ENCODE assay signal across 8 cellular contexts in genomic region chr1:151024540-151025146, GRCh38. TPM values are rescaled to one million over a fixed set of nuclear protein-coding genes. Genes with fewer than 3 reads are reported as not detected.
DNase-seq lines count a peak whose midpoint lies in the region; ATAC-seq and TF ChIP-seq lines count a peak whose summit lies in the region.

No MANE protein-coding gene starts in this region.

- H3K9ac ChIP-seq in OCI-LY1 (ENCODE audit: low read length): no peak overlapping the region

- DNase-seq in COLO668 (lab: John Stamatoyannopoulos, UW; ENCODE audit: unreplicated experiment) (peak; percentile 70), HL-60 (ENCODE audit: low read depth in 1 of 2, low spot score in 1 of 2) (peak in 1 of 2 experiments; percentile 86), activated T-cell treated with anti-CD3 and anti-CD28 coated beads for 4 hours (peak; percentile 84), esophagus squamous epithelium (lab: John Stamatoyannopoulos, UW) (no peak)
- peak; percentile 77 to 94 (median 88) for DNase-seq in naive thymus-derived CD8-positive, alpha-beta T cell

- no peaks in the 10 kb centered on the region for H3K27me3 Mint-ChIP-seq in naive thymus-derived CD8-positive, alpha-beta T cell
- H3K27me3 Mint-ChIP-seq in stimulated activated memory B cell treated with anti-CD40 and anti-IgM and Interleukin-4, amounts not matched to agents 10 μg/mL and 1 μg/mL and 100 μg/mL, for 72 hours: no peaks in the 10 kb centered on the region

- H3K4me1 ChIP-seq in OCI-LY1 (ENCODE audit: insufficient read depth, low read length, severe bottlenecking) (peaks cover 5% of the 10 kb centered on the region), esophagus squamous epithelium (peaks cover 0 to 8% (median 3%) of the 10 kb centered on the region in 3 donors)

- intact Hi-C loops in esophagus squamous epithelium (cut with DNase I): loop anchor here (10.0 kb wide), 1 partner anchor 110 kb away; no protein-coding TSS in a partner anchor

- peak overlapping the region; percentile 11 to 88 (median 71) for H3K27ac Mint-ChIP-seq in naive thymus-derived CD8-positive, alpha-beta T cell
- H3K27ac Mint-ChIP-seq in stimulated activated memory B cell treated with anti-CD40 and anti-IgM and Interleukin-4, amounts not matched to agents 10 μg/mL and 1 μg/mL and 100 μg/mL, for 72 hours: no peak overlapping the region

- no peaks in the 10 kb centered on the region for H3K9me3 Mint-ChIP-seq in naive thymus-derived CD8-positive, alpha-beta T cell
- H3K9me3 Mint-ChIP-seq in stimulated activated memory B cell treated with anti-CD40 and anti-IgM and Interleukin-4, amounts not matched to agents 10 μg/mL and 1 μg/mL and 100 μg/mL, for 72 hours: no peaks in the 10 kb centered on the region

- TF ChIP-seq CTCF in HL-60 (IDR thresholded peaks at IDR 0.05; ENCODE audit: insufficient read depth, low read length) (peak; percentile 92), OCI-LY1 (IDR thresholded peaks at IDR 0.05; ENCODE audit: low read length) (peak; percentile 91), esophagus squamous epithelium (IDR thresholded peaks at IDR 0.05) (peak; percentile 69 to 85 (median 76))

- TF ChIP-seq POLR2A in esophagus squamous epithelium (IDR thresholded peaks at IDR 0.05): no peak

- H4K20me1 ChIP-seq in OCI-LY1 (ENCODE audit: insufficient read depth, low read length): no peaks in the 10 kb centered on the region

- no peaks in the 10 kb centered on the region for H3K9me3 ChIP-seq in OCI-LY1 (ENCODE audit: low read length)
- H3K9me3 ChIP-seq in esophagus squamous epithelium: no peaks in the 10 kb centered on the region

- H3K27ac ChIP-seq in HL-60 (replicated peaks): no peak overlapping the region
- H3K27ac ChIP-seq in OCI-LY1 (ENCODE audit: low read depth, low read length, poor library complexity, severe bottlenecking): no peak overlapping the region
- peak overlapping the region in 1 of 4 donors; percentile 30 for H3K27ac ChIP-seq in esophagus squamous epithelium

- H3K36me3 ChIP-seq in OCI-LY1 (ENCODE audit: insufficient read depth, low read length) (peaks cover 22% of the 10 kb centered on the region; the same call in 1 of the 2 replicates), esophagus squamous epithelium (peaks cover 0 to 90% (median 10%) of the 10 kb centered on the region in 3 donors)

- WGBS in esophagus squamous epithelium, 2 donors: 24 to 29% methylated on average over 2 to 4 of the region's 6 CpGs

- no peak overlapping the region for H2AFZ ChIP-seq in OCI-LY1 (ENCODE audit: low read length)

- POLR2A ChIA-PET in naive thymus-derived CD8-positive, alpha-beta T cell (lab: Charles Lee): interaction anchor here (0.5 to 3.6 kb wide), 19 partner anchors 12 to 794 kb away, joined by 3 to 56 read pairs (median 4); partner anchors contain the start of genes C1orf56, CDC42SE1, GABPB2 and MINDY1

- H3K27me3 ChIP-seq in HL-60 (ENCODE audit: insufficient read depth, poor library complexity, severe bottlenecking) (no peaks in the 10 kb centered on the region), OCI-LY1 (ENCODE audit: insufficient read depth, low read length) (no peaks in the 10 kb centered on the region), esophagus squamous epithelium (no peaks in the 10 kb centered on the region)

- H3K9me2 ChIP-seq in OCI-LY1 (ENCODE audit: low read depth, low read length): no peaks in the 10 kb centered on the region

- no peaks in the 10 kb centered on the region for H3F3A ChIP-seq in OCI-LY1 (ENCODE audit: insufficient read depth, low read length)

- no peaks in the 10 kb centered on the region for H3K79me2 ChIP-seq in OCI-LY1 (ENCODE audit: insufficient read depth, low read length)

- peak overlapping the region in 9 of 10 donors; percentile 23 to 79 (median 56) for H3K4me3 Mint-ChIP-seq in naive thymus-derived CD8-positive, alpha-beta T cell
- no peak overlapping the region for H3K4me3 Mint-ChIP-seq in stimulated activated memory B cell treated with anti-CD40 and anti-IgM and Interleukin-4, amounts not matched to agents 10 μg/mL and 1 μg/mL and 100 μg/mL, for 72 hours

- H3K4me1 Mint-ChIP-seq in naive thymus-derived CD8-positive, alpha-beta T cell: peaks cover 4 to 8% (median 7%) of the 10 kb centered on the region in 4 donors
- peaks cover 6% of the 10 kb centered on the region for H3K4me1 Mint-ChIP-seq in stimulated activated memory B cell treated with anti-CD40 and anti-IgM and Interleukin-4, amounts not matched to agents 10 μg/mL and 1 μg/mL and 100 μg/mL, for 72 hours

- peaks cover 4 to 79% (median 12%) of the 10 kb centered on the region in 3 donors for H3K36me3 Mint-ChIP-seq in naive thymus-derived CD8-positive, alpha-beta T cell
- peaks cover 32% of the 10 kb centered on the region for H3K36me3 Mint-ChIP-seq in stimulated activated memory B cell treated with anti-CD40 and anti-IgM and Interleukin-4, amounts not matched to agents 10 μg/mL and 1 μg/mL and 100 μg/mL, for 72 hours

- ATAC-seq in naive thymus-derived CD8-positive, alpha-beta T cell: peak; percentile 100
- ATAC-seq in stimulated activated memory B cell treated with anti-CD40 and anti-IgM and Interleukin-4, amounts not matched to agents 10 μg/mL and 1 μg/mL and 100 μg/mL, for 72 hours: peak; percentile 83
- ATAC-seq in HG02870 (IDR thresholded peaks at IDR 0.05; ENCODE audit: unreplicated experiment): no peak

- H3K4me3 ChIP-seq in HL-60 (replicated peaks; ENCODE audit: insufficient read depth, low read length): no peak overlapping the region
- no peak overlapping the region for H3K4me3 ChIP-seq in OCI-LY1 (ENCODE audit: low read depth, low read length, poor library complexity, severe bottlenecking)
- H3K4me3 ChIP-seq in esophagus squamous epithelium: no peak overlapping the region

- H3K4me2 ChIP-seq in OCI-LY1 (ENCODE audit: low read length): peak overlapping the region; percentile 31; the same call in 1 of the 2 replicates

RNA-seq across cellular contexts. Expression of gene BNIPL, which starts 11.7 kb away (rescaled TPM):
- 100 to 1,000 TPM in 1 of 4 donors, 10 to 100 TPM in 3; 52.7 to 168 (median 96.1) TPM for total RNA-seq in esophagus squamous epithelium
- total RNA-seq in naive thymus-derived CD8-positive, alpha-beta T cell: 1 to 10 TPM; 3.8 to 5.3 TPM
- under 1 TPM in 2 of 3 donors, not detected in 1; 0.15 to 0.30 TPM for polyA plus RNA-seq in naive thymus-derived CD8-positive, alpha-beta T cell

RNA-seq across cellular contexts. Expression of gene PRUNE1, which starts 16.4 kb away (rescaled TPM):
- 10 to 100 TPM in 3 of 4 donors, 1 to 10 TPM in 1; 8.9 to 21.0 (median 15.9) TPM for total RNA-seq in esophagus squamous epithelium
- total RNA-seq in naive thymus-derived CD8-positive, alpha-beta T cell: 10 to 100 TPM; 35.7 to 37.8 TPM
- 10 to 100 TPM; 53.2 to 55.1 (median 54.9) TPM for polyA plus RNA-seq in naive thymus-derived CD8-positive, alpha-beta T cell

RNA-seq across cellular contexts. Expression of gene MINDY1, which starts 17.9 kb away (rescaled TPM):
- total RNA-seq in esophagus squamous epithelium: 10 to 100 TPM; 25.4 to 52.5 (median 37.1) TPM
- 10 to 100 TPM; 18.3 to 20.2 TPM for total RNA-seq in naive thymus-derived CD8-positive, alpha-beta T cell
- 10 to 100 TPM in 1 of 3 donors, 1 to 10 TPM in 2; 2.7 to 12.6 (median 4.9) TPM for polyA plus RNA-seq in naive thymus-derived CD8-positive, alpha-beta T cell

RNA-seq across cellular contexts. Expression of gene C1orf56, which starts 22.9 kb away (rescaled TPM):
- 1 to 10 TPM in 3 of 4 donors, under 1 TPM in 1; 0.23 to 3.2 (median 2.3) TPM for total RNA-seq in esophagus squamous epithelium
- 1 to 10 TPM; 4.2 to 4.4 TPM for total RNA-seq in naive thymus-derived CD8-positive, alpha-beta T cell
- polyA plus RNA-seq in naive thymus-derived CD8-positive, alpha-beta T cell: 1 to 10 TPM; 2.6 to 5.2 (median 4.5) TPM

RNA-seq across cellular contexts. Expression of gene CDC42SE1, which starts 34.8 kb away (rescaled TPM):
- 100 to 1,000 TPM in 3 of 4 donors, 10 to 100 TPM in 1; 86.7 to 128 (median 115) TPM for total RNA-seq in esophagus squamous epithelium
- total RNA-seq in naive thymus-derived CD8-positive, alpha-beta T cell: 100 to 1,000 TPM; 482 TPM
- 10 to 100 TPM; 77.9 to 89.3 (median 80.9) TPM for polyA plus RNA-seq in naive thymus-derived CD8-positive, alpha-beta T cell

Comparison
In these comparisons a context has a peak if more than half of its experiments do, and no peak if none do; other contexts are left out.
1. RNA of gene BNIPL, which starts 11.7 kb away (total RNA-seq): 52.7 to 168 TPM in esophagus squamous epithelium; 3.8 to 5.3 TPM in naive thymus-derived CD8-positive, alpha-beta T cell; every median in the first group is over 4 times any median in the second.
2. Peak in every context shown above with its lines, with median percentiles within 50 percentile points of each other: CTCF ChIP-seq.